ENCODE assay signal across 8 cellular contexts in genomic region chr17:31549121-31549524, GRCh38.
A peak's percentile ranks its signal among the peaks of the same experiment; 100 is the strongest.
DNase-seq lines count a peak whose midpoint lies in the region; ATAC-seq lines count a peak whose summit lies in the region.

No MANE protein-coding gene starts in this region.

- H3K4me3 ChIP-seq in HUES64 (ENCODE audit: low read length) (peak overlapping the region; percentile 91), iPS DF 6.9 (ENCODE audit: low read length) (peak overlapping the region; percentile 92; the same call in 1 of the 2 replicates), skeletal muscle tissue (ENCODE audit: low read length in 3 of 3) (peak overlapping the region; percentile 77 to 87 (median 87))

- peaks cover 7% of the 10 kb centered on the region for H3K36me3 Mint-ChIP-seq in activated naive CD8-positive, alpha-beta T cell treated with anti-CD3 and anti-CD28 coated beads for 36 hours

- H3K27ac Mint-ChIP-seq in activated naive CD8-positive, alpha-beta T cell treated with anti-CD3 and anti-CD28 coated beads for 36 hours, result peak overlapping the region; percentile 90

- H3K27ac ChIP-seq in HUES64 (ENCODE audit: low read depth, low read length), result peak overlapping the region; percentile 73; the same call in 1 of the 2 replicates
- H3K27ac ChIP-seq in iPS DF 6.9 (ENCODE audit: low read length), result no peak overlapping the region
- peak overlapping the region; percentile 66 for H3K27ac ChIP-seq in skeletal muscle tissue (ENCODE audit: low read depth, low read length)

- H3K9ac ChIP-seq in HUES64 (ENCODE audit: low read depth, low read length) (peak overlapping the region; percentile 77), skeletal muscle tissue (ENCODE audit: low read depth in 1 of 3, low read length in 3 of 3) (peak overlapping the region; percentile 51 to 85 (median 75))

- DNase-seq in AG20443 (ENCODE audit: low spot score) (peak; percentile 45), iPS DF 6.9 (ENCODE audit: low read depth, low spot score) (no peak), kidney glomerular epithelial cell (lab: John Stamatoyannopoulos, UW) (no peak)
- no peak for DNase-seq in activated naive CD8-positive, alpha-beta T cell treated with anti-CD3 and anti-CD28 coated beads for 36 hours

- H3K36me3 ChIP-seq in HUES64 (ENCODE audit: insufficient read depth, low read length) (no peaks in the 10 kb centered on the region), iPS DF 6.9 (ENCODE audit: control insufficient read depth, insufficient read depth, low read length) (no peaks in the 10 kb centered on the region), skeletal muscle tissue (ENCODE audit: control insufficient read depth in 3 of 3, insufficient read depth in 3 of 3, low read length in 3 of 3) (no peaks in the 10 kb centered on the region)

- WGBS in HUES64, result 1% methylated on average over 18 of the region's 18 CpGs
- no CpG with 5 or more reads among the region's 18 CpGs for WGBS in iPS DF 6.9 (ENCODE audit: insufficient coverage, insufficient read length)

- H3K27me3 ChIP-seq in HUES64 (ENCODE audit: insufficient read depth, low read length) (peaks cover 29% of the 10 kb centered on the region), iPS DF 6.9 (ENCODE audit: control insufficient read depth, insufficient read depth, low read length) (no peaks in the 10 kb centered on the region), skeletal muscle tissue (ENCODE audit: control insufficient read depth in 3 of 3, insufficient read depth in 3 of 3, low read length in 3 of 3) (no peaks in the 10 kb centered on the region)

- peaks cover 6% of the 10 kb centered on the region for H3K4me1 Mint-ChIP-seq in activated naive CD8-positive, alpha-beta T cell treated with anti-CD3 and anti-CD28 coated beads for 36 hours

- H3K4me1 ChIP-seq in HUES64 (ENCODE audit: insufficient read depth, low read length) (no peaks in the 10 kb centered on the region), iPS DF 6.9 (ENCODE audit: control insufficient read depth, insufficient read depth, low read length) (no peaks in the 10 kb centered on the region), skeletal muscle tissue (ENCODE audit: control insufficient read depth in 3 of 3, insufficient read depth in 3 of 3, low read length in 3 of 3) (peaks cover 4 to 10% (median 8%) of the 10 kb centered on the region in 3 donors)

- no peaks in the 10 kb centered on the region for H3K27me3 Mint-ChIP-seq in activated naive CD8-positive, alpha-beta T cell treated with anti-CD3 and anti-CD28 coated beads for 36 hours

- H3K9me3 Mint-ChIP-seq in activated naive CD8-positive, alpha-beta T cell treated with anti-CD3 and anti-CD28 coated beads for 36 hours, result peaks cover 1% of the 10 kb centered on the region

- ATAC-seq in GM18502 (IDR thresholded peaks at IDR 0.05; ENCODE audit: poor library complexity, unreplicated experiment) (peak; percentile 27), HG03196 (IDR thresholded peaks at IDR 0.05; ENCODE audit: unreplicated experiment) (no peak)

- peak overlapping the region; percentile 91 for H3K4me3 Mint-ChIP-seq in activated naive CD8-positive, alpha-beta T cell treated with anti-CD3 and anti-CD28 coated beads for 36 hours

- no peaks in the 10 kb centered on the region for H3K9me3 ChIP-seq in HUES64 (ENCODE audit: insufficient read depth, low read depth, low read length)
- H3K9me3 ChIP-seq in iPS DF 6.9 (ENCODE audit: control insufficient read depth, insufficient read depth, low read length), result no peaks in the 10 kb centered on the region
- no peaks in the 10 kb centered on the region for H3K9me3 ChIP-seq in skeletal muscle tissue (ENCODE audit: control insufficient read depth in 3 of 3, low read length in 3 of 3)
